In genomic region chr5:163458778-163459405, GRCh38 we compare ENCODE assay signal across 8 cellular contexts. TPM values are rescaled to one million over a fixed set of nuclear protein-coding genes. Genes with fewer than 3 reads are reported as not detected.
A peak's percentile ranks its signal among the peaks of the same experiment; 100 is the strongest.
DNase-seq lines count a peak whose midpoint lies in the region; TF ChIP-seq lines count a peak whose summit lies in the region.

No MANE protein-coding gene starts in this region.

- 46% methylated on average over 6 of the region's 6 CpGs for WGBS in hepatocyte (ENCODE audit: low lambda C conversion rate, missing lambda C conversion rate)
- WGBS in stomach, 5 donors: 31 to 39% (median 34%) methylated on average over 6 of the region's 6 CpGs

- H2AFZ ChIP-seq in hepatocyte: peak overlapping the region; percentile 44

- TF ChIP-seq CTCF in WERI-Rb-1 (IDR thresholded peaks at IDR 0.05; ENCODE audit: low read depth, low read length) (no peak), hepatocyte (IDR thresholded peaks at IDR 0.05; ENCODE audit: poor library complexity) (no peak), stomach (IDR thresholded peaks at IDR 0.05) (no peak)

- peak overlapping the region; percentile 99 for H3K27ac ChIP-seq in WERI-Rb-1
- peak overlapping the region; percentile 97 for H3K27ac ChIP-seq in hepatocyte
- peak overlapping the region in 4 of 5 donors; percentile 96 to 97 (median 97) for H3K27ac ChIP-seq in stomach

- intact Hi-C loops in stomach (cut with DNase I; ENCODE audit: low total_unique reads): no loop called here

- peak; percentile 31 for DNase-seq in NCI-H82 (lab: John Stamatoyannopoulos, UW)
- no peak for DNase-seq in NCI-H82 treated with DMSO at 0.1 percent for 48 hours (lab: John Stamatoyannopoulos, UW; ENCODE audit: unreplicated experiment)
- no peak for DNase-seq in WERI-Rb-1
- no peak for DNase-seq in hepatocyte (ENCODE audit: low spot score)
- DNase-seq in stomach: no peak
- no peak for DNase-seq in NCI-H1092 treated with DMSO at 0.1 percent for 48 hours (lab: John Stamatoyannopoulos, UW)
- no peak for DNase-seq in central memory CD4-positive, alpha-beta T cell
- no peak for DNase-seq in HPDE6-E6E7 (ENCODE audit: extremely low spot score)

- H3K36me3 ChIP-seq in WERI-Rb-1 (peaks cover 20% of the 10 kb centered on the region), hepatocyte (replicated peaks; ENCODE audit: insufficient read depth, low read depth) (no peaks in the 10 kb centered on the region), stomach (peaks cover 0 to 27% (median 21%) of the 10 kb centered on the region in 4 donors)

- no peaks in the 10 kb centered on the region for H3K9me2 ChIP-seq in hepatocyte (replicated peaks; ENCODE audit: insufficient read depth)

- H3K4me1 ChIP-seq in hepatocyte (ENCODE audit: insufficient read depth) (peaks cover 6% of the 10 kb centered on the region), stomach (peaks cover 17 to 42% (median 30%) of the 10 kb centered on the region in 4 donors)

- H4K20me1 ChIP-seq in hepatocyte (ENCODE audit: insufficient read depth, poor library complexity, severe bottlenecking): no peaks in the 10 kb centered on the region

- no peak for TF ChIP-seq POLR2A in stomach (IDR thresholded peaks at IDR 0.05)

- no peaks in the 10 kb centered on the region for H3K9me3 ChIP-seq in WERI-Rb-1 (ENCODE audit: severe bottlenecking)
- H3K9me3 ChIP-seq in hepatocyte (ENCODE audit: low read depth): no peaks in the 10 kb centered on the region
- H3K9me3 ChIP-seq in stomach: no peaks in the 10 kb centered on the region

- H3K79me2 ChIP-seq in hepatocyte: peaks cover 26% of the 10 kb centered on the region

- peak overlapping the region; percentile 78 for H3K4me3 ChIP-seq in WERI-Rb-1 (ENCODE audit: low read depth, low read length)
- H3K4me3 ChIP-seq in hepatocyte: peak overlapping the region; percentile 48
- peak overlapping the region; percentile 51 to 80 (median 70) for H3K4me3 ChIP-seq in stomach

- H3K27me3 ChIP-seq in WERI-Rb-1 (ENCODE audit: insufficient read depth, low read depth, severe bottlenecking) (no peaks in the 10 kb centered on the region), hepatocyte (no peaks in the 10 kb centered on the region), stomach (no peaks in the 10 kb centered on the region)

- no peak for TF ChIP-seq EP300 in stomach (IDR thresholded peaks at IDR 0.05)

- H3K4me2 ChIP-seq in hepatocyte: peak overlapping the region; percentile 78

RNA-seq across cellular contexts. Expression of gene NUDCD2, which starts 1.0 kb away (rescaled TPM):
- total RNA-seq in hepatocyte (15.3 and 18.8 TPM in 2 replicates), stomach (10 to 100 TPM in 2 of 5 donors, 1 to 10 TPM in 2, not detected in 1; 1.2 to 15.1 (median 9.0) TPM)
- polyA plus RNA-seq in hepatocyte (74.6 and 79.5 TPM in 2 replicates), stomach (1 to 10 TPM; 5.7 to 8.4 (median 5.9) TPM)

RNA-seq across cellular contexts. Expression of gene HMMR, which starts 1.5 kb away (rescaled TPM):
- total RNA-seq in hepatocyte: 9.8 and 10.6 TPM in 2 replicates
- 5.2 and 5.7 TPM in 2 replicates for polyA plus RNA-seq in hepatocyte
- total RNA-seq in stomach: 10 to 100 TPM in 2 of 5 donors, 1 to 10 TPM in 3; 1.7 to 37.5 (median 5.8) TPM
- polyA plus RNA-seq in stomach: 1 to 10 TPM in 2 of 3 donors, under 1 TPM in 1; 0.15 to 3.6 (median 2.9) TPM

RNA-seq across cellular contexts. Expression of gene CCNG1, which starts 21.5 kb away (rescaled TPM):
- 332 and 390 TPM in 2 replicates for total RNA-seq in hepatocyte
- 141 and 158 TPM in 2 replicates for polyA plus RNA-seq in hepatocyte
- 100 to 1,000 TPM in 3 of 5 donors, 10 to 100 TPM in 2; 57.1 to 196 (median 131) TPM for total RNA-seq in stomach
- 100 to 1,000 TPM; 103 to 252 (median 122) TPM for polyA plus RNA-seq in stomach

RNA-seq across cellular contexts. Expression of gene MAT2B, which starts 46.5 kb away (rescaled TPM):
- total RNA-seq in hepatocyte (73.8 and 82.8 TPM in 2 replicates), stomach (10 to 100 TPM in 4 of 5 donors, 1 to 10 TPM in 1; 6.7 to 84.3 (median 32.6) TPM)
- polyA plus RNA-seq in hepatocyte (64.3 and 65.4 TPM in 2 replicates), stomach (10 to 100 TPM; 38.4 to 65.1 (median 47.2) TPM)
